In the genomic region with DNA sequence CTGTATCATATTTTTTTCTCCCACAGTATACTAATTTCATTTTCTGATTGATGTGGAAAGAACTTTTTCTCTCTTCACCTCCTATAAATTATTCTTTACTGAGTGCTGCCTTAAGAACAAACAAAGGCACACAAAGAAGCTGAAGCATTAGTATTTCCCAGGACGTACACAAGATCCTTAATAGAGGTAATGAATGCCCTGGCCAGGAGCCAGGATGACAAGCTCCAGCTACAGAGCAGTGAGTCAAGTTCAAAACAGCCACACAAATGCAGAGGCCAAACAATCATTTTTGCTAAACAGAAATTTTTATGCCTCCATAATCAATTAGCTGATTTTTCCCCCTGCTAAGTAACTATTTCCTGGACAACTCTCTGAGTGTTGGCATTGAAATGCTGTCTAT, we compare ENCODE assay signal across 9 cellular contexts.
DNase-seq lines count a peak whose midpoint lies in the region; ATAC-seq and TF ChIP-seq lines count a peak whose summit lies in the region.
"Had no signal": no experiment of that assay in that cellular context is flagged by ENCODE, and none has a peak within 500 bp of the region (broad histone marks: within the 10 kb centered on the region; RNA-seq: fewer than 3 reads in every experiment).

No MANE protein-coding gene starts in this region.

- intact Hi-C loops in left cardiac atrium (cut with DNase I) (loop anchor here in 1 of 2 donors (10.0 kb wide), 1 partner anchor 1695 kb away; no protein-coding TSS in a partner anchor), left ventricle myocardium inferior (cut with micrococcal nuclease) (no loop called here)

- no peaks in the 10 kb centered on the region for H3K27me3 ChIP-seq in left ventricle myocardium inferior (ENCODE audit: low read depth)

- peak; percentile 47 for DNase-seq in left cardiac atrium
- DNase-seq in left ventricle myocardium inferior, result no peak
- DNase-seq in RPMI8226, result peak; percentile 25
- peak; percentile 62 for DNase-seq in glomerular endothelial cell (ENCODE audit: extremely low read depth, low read depth, low spot score)
- no peak for DNase-seq in NOMO-1 (lab: John Stamatoyannopoulos, UW; ENCODE audit: unreplicated experiment in 2 of 2)
- no peak for DNase-seq in activated CD4-positive, alpha-beta T cell treated with anti-CD3 and anti-CD28 coated beads for 48 hours
- DNase-seq: SHP77 treated with DMSO at 0.1 percent for 48 hours had no signal

- H3K36me3 ChIP-seq in left ventricle myocardium inferior, result no peaks in the 10 kb centered on the region

- H3K4me3 ChIP-seq in left ventricle myocardium inferior, result no peak overlapping the region

- no peaks in the 10 kb centered on the region for H3K4me1 ChIP-seq in left ventricle myocardium inferior

- no peaks in the 10 kb centered on the region for H3K9me3 ChIP-seq in left ventricle myocardium inferior (replicated peaks)

- no peak for TF ChIP-seq CTCF in left ventricle myocardium inferior (IDR thresholded peaks at IDR 0.05; ENCODE audit: borderline replicate concordance)

- H3K27ac ChIP-seq in left ventricle myocardium inferior (replicated peaks), result no peak overlapping the region

- ATAC-seq in left cardiac atrium (no peak), HG03354 (IDR thresholded peaks at IDR 0.05; ENCODE audit: poor library complexity, severe bottlenecking, unreplicated experiment) (no peak), GM19328 (IDR thresholded peaks at IDR 0.05; ENCODE audit: unreplicated experiment) (no peak)

Comparison
In these comparisons a context has a peak if more than half of its experiments do, and no peak if none do; other contexts are left out.
1. DNase-seq: peak in left cardiac atrium (single experiment), RPMI8226 (single experiment) and glomerular endothelial cell (single experiment); none in left ventricle myocardium inferior (single experiment), NOMO-1 (0 of 2) and activated CD4-positive, alpha-beta T cell treated with anti-CD3 and anti-CD28 coated beads for 48 hours (single experiment).